In the genomic region with DNA sequence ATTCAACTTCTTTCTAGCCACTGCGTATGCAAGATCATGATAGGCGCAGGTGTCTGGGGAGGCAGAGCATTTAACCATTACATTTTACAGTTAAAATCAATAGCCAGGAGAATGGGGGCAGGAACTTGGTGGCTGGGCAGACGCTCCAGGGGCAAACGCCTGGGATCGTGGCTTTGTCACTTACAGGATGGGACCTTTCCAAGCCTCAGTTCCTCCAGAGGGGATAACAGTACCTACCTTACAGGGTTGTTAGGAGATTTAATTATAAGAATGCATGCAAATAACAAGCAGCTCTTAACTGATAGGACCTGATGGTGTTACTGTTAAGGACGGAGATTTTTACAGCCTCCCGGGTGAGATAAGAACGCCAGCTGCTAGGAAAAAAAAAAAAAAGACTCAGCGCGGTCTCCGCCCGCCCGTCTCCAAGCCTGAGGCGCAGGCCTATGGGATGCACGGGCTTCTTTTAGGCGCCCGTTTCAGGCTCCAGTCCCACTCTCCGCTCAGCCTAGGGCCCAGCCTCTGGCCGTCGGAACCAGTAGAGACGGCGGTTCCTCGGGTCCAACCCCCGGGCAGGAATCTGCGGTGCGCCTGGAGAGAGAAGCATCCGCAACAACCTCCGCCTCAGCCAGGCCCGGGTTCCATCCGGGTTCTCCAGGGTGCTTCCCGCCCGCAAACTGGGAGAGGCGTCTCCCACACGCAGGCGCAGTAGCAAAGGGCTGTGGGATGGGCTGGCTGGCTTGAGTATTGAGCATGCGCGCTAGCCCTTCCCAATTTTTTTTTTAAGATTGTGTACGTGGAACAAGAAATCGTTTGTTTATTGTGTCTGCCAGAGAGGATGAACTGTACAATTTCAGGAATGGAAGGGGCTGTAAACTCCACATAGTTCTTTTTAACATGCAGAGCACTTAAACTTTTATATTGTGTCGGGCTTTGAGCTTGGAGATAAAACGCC, we compare ENCODE assay signal across 1 cellular context.
TF ChIP-seq lines count a peak whose summit lies in the region.

A gene (minus strand): TSS at position 653 of the 952 bp plus-strand sequence. CDS start 4,564 bp downstream, outside the sequence.

TF ChIP-seq in HEK293, 187 proteins besides CTCF, POLR2A, EP300 and RAD21 (continued from another document and continues in another):
- TF ChIP-seq, protein P1, sequence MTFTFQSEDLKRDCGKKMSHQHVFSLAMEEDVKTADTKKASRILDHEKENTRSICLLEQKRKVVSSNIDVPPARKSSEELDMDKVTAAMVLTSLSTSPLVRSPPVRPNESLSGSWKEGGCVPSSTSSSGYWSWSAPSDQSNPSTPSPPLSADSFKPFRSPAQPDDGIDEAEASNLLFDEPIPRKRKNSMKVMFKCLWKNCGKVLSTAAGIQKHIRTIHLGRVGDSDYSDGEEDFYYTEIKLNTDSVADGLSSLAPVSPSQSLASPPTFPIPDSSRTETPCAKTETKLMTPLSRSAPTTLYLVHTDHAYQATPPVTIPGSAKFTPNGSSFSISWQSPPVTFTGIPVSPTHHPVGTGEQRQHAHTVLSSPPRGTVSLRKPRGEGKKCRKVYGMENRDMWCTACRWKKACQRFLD (tag by site-specific recombination; IDR thresholded peaks at IDR 0.05) = no peak
- TF ChIP-seq, protein P2, sequence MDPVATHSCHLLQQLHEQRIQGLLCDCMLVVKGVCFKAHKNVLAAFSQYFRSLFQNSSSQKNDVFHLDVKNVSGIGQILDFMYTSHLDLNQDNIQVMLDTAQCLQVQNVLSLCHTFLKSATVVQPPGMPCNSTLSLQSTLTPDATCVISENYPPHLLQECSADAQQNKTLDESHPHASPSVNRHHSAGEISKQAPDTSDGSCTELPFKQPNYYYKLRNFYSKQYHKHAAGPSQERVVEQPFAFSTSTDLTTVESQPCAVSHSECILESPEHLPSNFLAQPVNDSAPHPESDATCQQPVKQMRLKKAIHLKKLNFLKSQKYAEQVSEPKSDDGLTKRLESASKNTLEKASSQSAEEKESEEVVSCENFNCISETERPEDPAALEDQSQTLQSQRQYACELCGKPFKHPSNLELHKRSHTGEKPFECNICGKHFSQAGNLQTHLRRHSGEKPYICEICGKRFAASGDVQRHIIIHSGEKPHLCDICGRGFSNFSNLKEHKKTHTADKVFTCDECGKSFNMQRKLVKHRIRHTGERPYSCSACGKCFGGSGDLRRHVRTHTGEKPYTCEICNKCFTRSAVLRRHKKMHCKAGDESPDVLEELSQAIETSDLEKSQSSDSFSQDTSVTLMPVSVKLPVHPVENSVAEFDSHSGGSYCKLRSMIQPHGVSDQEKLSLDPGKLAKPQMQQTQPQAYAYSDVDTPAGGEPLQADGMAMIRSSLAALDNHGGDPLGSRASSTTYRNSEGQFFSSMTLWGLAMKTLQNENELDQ (tag by site-specific recombination; IDR thresholded peaks at IDR 0.05; ENCODE audit: low read depth) = no peak
- TF ChIP-seq EGR2 (tag by site-specific recombination; IDR thresholded peaks at IDR 0.05; ENCODE audit: low read depth) (peak; percentile 15; the same call in 1 of the 2 replicates), ZFP69B (tag by site-specific recombination; IDR thresholded peaks at IDR 0.05) (0 out of 2 replicates have a peak, but pooled peaks have one; percentile 60), ZNF664 (tag by site-specific recombination; IDR thresholded peaks at IDR 0.05) (no peak), ZBTB21 (tag by site-specific recombination; IDR thresholded peaks at IDR 0.05) (no peak), ZNF558 (tag by site-specific recombination; IDR thresholded peaks at IDR 0.05) (no peak), TRIM28 (IDR thresholded peaks at IDR 0.05; ENCODE audit: borderline replicate concordance, low read length) (0 out of 2 replicates have a peak, but pooled peaks have one; percentile 25), ZNF214 (tag by site-specific recombination; IDR thresholded peaks at IDR 0.05; ENCODE audit: borderline replicate concordance) (no peak), ZSCAN30 (tag by site-specific recombination; IDR thresholded peaks at IDR 0.05) (peak; percentile 65; the same call in 1 of the 2 replicates), GLIS2 (tag by site-specific recombination; IDR thresholded peaks at IDR 0.05) (no peak), ZEB2 (tag by site-specific recombination; IDR thresholded peaks at IDR 0.05) (no peak), ZNF239 (tag by site-specific recombination; IDR thresholded peaks at IDR 0.05) (no peak), TCF7L2 (IDR thresholded peaks at IDR 0.05; ENCODE audit: borderline replicate concordance, low read depth, low read length) (no peak), ZNF138 (tag by site-specific recombination; IDR thresholded peaks at IDR 0.05; ENCODE audit: borderline replicate concordance) (no peak), ZNF621 (tag by site-specific recombination; IDR thresholded peaks at IDR 0.05) (no peak), ZNF221 (tag by site-specific recombination; IDR thresholded peaks at IDR 0.05; ENCODE audit: borderline replicate concordance) (no peak), ZNF302 (tag by site-specific recombination; IDR thresholded peaks at IDR 0.05; ENCODE audit: low read depth) (no peak), ZNF211 (tag by site-specific recombination; IDR thresholded peaks at IDR 0.05; ENCODE audit: low read depth) (no peak), KLF7 (tag by site-specific recombination; IDR thresholded peaks at IDR 0.05; ENCODE audit: borderline replicate concordance) (no peak), ZNF626 (tag by site-specific recombination; IDR thresholded peaks at IDR 0.05) (no peak), ZNF433 (tag by site-specific recombination; IDR thresholded peaks at IDR 0.05; ENCODE audit: low read depth) (no peak), ZSCAN16 (tag by site-specific recombination; IDR thresholded peaks at IDR 0.05) (no peak), ZNF654 (tag by site-specific recombination; IDR thresholded peaks at IDR 0.05; ENCODE audit: low read depth) (no peak), ZIC2 (tag by site-specific recombination; IDR thresholded peaks at IDR 0.05) (no peak), ZNF707 (tag by site-specific recombination; IDR thresholded peaks at IDR 0.05) (no peak), HOXC10 (CRISPR knock-in tag; IDR thresholded peaks at IDR 0.05) (no peak), ZNF521 (tag by site-specific recombination; IDR thresholded peaks at IDR 0.05) (no peak), ZNF791 (tag by site-specific recombination; IDR thresholded peaks at IDR 0.05) (no peak), ZNF610 (tag by site-specific recombination; IDR thresholded peaks at IDR 0.05; ENCODE audit: borderline replicate concordance) (no peak), ZNF169 (tag by site-specific recombination; IDR thresholded peaks at IDR 0.05) (no peak), KLF1 (tag by site-specific recombination; IDR thresholded peaks at IDR 0.05) (0 out of 2 replicates have a peak, but pooled peaks have one; percentile 35)
- TF ChIP-seq, protein P3, sequence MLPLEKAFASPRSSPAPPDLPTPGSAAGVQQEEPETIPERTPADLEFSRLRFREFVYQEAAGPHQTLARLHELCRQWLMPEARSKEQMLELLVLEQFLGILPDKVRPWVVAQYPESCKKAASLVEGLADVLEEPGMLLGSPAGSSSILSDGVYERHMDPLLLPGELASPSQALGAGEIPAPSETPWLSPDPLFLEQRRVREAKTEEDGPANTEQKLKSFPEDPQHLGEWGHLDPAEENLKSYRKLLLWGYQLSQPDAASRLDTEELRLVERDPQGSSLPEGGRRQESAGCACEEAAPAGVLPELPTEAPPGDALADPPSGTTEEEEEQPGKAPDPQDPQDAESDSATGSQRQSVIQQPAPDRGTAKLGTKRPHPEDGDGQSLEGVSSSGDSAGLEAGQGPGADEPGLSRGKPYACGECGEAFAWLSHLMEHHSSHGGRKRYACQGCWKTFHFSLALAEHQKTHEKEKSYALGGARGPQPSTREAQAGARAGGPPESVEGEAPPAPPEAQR (tag by site-specific recombination; IDR thresholded peaks at IDR 0.05) = no peak
- TF ChIP-seq, protein P4, sequence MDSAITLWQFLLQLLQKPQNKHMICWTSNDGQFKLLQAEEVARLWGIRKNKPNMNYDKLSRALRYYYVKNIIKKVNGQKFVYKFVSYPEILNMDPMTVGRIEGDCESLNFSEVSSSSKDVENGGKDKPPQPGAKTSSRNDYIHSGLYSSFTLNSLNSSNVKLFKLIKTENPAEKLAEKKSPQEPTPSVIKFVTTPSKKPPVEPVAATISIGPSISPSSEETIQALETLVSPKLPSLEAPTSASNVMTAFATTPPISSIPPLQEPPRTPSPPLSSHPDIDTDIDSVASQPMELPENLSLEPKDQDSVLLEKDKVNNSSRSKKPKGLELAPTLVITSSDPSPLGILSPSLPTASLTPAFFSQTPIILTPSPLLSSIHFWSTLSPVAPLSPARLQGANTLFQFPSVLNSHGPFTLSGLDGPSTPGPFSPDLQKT (IDR thresholded peaks at IDR 0.05; ENCODE audit: borderline replicate concordance, low read depth, low read length) = no peak
- TF ChIP-seq, protein P5, sequence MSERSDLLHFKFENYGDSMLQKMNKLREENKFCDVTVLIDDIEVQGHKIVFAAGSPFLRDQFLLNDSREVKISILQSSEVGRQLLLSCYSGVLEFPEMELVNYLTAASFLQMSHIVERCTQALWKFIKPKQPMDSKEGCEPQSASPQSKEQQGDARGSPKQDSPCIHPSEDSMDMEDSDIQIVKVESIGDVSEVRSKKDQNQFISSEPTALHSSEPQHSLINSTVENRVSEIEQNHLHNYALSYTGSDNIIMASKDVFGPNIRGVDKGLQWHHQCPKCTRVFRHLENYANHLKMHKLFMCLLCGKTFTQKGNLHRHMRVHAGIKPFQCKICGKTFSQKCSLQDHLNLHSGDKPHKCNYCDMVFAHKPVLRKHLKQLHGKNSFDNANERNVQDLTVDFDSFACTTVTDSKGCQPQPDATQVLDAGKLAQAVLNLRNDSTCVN (tag by site-specific recombination; optimal IDR thresholded peaks at IDR 0.05) = peak; percentile 29
- TF ChIP-seq, protein P6, sequence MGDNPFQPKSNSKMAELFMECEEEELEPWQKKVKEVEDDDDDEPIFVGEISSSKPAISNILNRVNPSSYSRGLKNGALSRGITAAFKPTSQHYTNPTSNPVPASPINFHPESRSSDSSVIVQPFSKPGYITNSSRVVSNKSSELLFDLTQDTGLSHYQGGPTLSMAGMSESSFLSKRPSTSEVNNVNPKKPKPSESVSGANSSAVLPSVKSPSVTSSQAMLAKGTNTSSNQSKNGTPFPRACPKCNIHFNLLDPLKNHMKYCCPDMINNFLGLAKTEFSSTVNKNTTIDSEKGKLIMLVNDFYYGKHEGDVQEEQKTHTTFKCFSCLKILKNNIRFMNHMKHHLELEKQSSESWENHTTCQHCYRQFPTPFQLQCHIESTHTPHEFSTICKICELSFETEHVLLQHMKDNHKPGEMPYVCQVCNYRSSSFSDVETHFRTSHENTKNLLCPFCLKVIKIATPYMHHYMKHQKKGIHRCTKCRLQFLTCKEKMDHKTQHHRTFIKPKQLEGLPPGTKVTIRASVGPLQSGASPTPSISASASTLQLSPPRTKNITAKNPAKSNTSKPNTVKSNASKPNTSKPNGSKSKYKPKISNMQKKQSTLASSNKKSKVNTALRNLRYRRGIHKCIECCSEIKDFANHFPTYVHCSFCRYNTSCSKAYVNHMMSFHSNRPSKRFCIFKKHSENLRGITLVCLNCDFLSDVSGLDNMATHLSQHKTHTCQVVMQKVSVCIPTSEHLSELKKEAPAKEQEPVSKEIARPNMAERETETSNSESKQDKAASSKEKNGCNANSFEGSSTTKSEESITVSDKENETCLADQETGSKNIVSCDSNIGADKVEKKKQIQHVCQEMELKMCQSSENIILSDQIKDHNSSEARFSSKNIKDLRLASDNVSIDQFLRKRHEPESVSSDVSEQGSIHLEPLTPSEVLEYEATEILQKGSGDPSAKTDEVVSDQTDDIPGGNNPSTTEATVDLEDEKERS (tag by site-specific recombination; IDR thresholded peaks at IDR 0.05) = no peak
- TF ChIP-seq, protein P7, sequence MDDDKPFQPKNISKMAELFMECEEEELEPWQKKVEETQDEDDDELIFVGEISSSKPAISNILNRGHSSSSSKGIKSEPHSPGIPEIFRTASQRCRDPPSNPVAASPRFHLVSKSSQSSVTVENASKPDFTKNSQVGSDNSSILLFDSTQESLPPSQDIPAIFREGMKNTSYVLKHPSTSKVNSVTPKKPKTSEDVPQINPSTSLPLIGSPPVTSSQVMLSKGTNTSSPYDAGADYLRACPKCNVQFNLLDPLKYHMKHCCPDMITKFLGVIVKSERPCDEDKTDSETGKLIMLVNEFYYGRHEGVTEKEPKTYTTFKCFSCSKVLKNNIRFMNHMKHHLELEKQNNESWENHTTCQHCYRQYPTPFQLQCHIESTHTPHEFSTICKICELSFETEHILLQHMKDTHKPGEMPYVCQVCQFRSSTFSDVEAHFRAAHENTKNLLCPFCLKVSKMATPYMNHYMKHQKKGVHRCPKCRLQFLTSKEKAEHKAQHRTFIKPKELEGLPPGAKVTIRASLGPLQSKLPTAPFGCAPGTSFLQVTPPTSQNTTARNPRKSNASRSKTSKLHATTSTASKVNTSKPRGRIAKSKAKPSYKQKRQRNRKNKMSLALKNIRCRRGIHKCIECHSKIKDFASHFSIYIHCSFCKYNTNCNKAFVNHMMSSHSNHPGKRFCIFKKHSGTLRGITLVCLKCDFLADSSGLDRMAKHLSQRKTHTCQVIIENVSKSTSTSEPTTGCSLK (tag by site-specific recombination; IDR thresholded peaks at IDR 0.05) = no peak
- TF ChIP-seq, protein P8, sequence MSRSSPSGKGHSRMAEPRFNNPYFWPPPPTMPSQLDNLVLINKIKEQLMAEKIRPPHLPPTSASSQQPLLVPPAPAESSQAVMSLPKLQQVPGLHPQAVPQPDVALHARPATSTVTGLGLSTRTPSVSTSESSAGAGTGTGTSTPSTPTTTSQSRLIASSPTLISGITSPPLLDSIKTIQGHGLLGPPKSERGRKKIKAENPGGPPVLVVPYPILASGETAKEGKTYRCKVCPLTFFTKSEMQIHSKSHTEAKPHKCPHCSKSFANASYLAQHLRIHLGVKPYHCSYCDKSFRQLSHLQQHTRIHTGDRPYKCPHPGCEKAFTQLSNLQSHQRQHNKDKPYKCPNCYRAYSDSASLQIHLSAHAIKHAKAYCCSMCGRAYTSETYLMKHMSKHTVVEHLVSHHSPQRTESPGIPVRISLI (tag by site-specific recombination; IDR thresholded peaks at IDR 0.05) = peak; percentile 93
- TF ChIP-seq, protein P9, sequence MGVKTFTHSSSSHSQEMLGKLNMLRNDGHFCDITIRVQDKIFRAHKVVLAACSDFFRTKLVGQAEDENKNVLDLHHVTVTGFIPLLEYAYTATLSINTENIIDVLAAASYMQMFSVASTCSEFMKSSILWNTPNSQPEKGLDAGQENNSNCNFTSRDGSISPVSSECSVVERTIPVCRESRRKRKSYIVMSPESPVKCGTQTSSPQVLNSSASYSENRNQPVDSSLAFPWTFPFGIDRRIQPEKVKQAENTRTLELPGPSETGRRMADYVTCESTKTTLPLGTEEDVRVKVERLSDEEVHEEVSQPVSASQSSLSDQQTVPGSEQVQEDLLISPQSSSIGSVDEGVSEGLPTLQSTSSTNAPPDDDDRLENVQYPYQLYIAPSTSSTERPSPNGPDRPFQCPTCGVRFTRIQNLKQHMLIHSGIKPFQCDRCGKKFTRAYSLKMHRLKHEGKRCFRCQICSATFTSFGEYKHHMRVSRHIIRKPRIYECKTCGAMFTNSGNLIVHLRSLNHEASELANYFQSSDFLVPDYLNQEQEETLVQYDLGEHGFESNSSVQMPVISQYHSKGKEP (tag by site-specific recombination; IDR thresholded peaks at IDR 0.05) = no peak
- TF ChIP-seq, protein P10, sequence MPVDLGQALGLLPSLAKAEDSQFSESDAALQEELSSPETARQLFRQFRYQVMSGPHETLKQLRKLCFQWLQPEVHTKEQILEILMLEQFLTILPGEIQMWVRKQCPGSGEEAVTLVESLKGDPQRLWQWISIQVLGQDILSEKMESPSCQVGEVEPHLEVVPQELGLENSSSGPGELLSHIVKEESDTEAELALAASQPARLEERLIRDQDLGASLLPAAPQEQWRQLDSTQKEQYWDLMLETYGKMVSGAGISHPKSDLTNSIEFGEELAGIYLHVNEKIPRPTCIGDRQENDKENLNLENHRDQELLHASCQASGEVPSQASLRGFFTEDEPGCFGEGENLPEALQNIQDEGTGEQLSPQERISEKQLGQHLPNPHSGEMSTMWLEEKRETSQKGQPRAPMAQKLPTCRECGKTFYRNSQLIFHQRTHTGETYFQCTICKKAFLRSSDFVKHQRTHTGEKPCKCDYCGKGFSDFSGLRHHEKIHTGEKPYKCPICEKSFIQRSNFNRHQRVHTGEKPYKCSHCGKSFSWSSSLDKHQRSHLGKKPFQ (tag by site-specific recombination; IDR thresholded peaks at IDR 0.05) = no peak
